ENCODE assay signal across 25 cellular contexts in genomic region chr15:90876512-90877170, GRCh38. TPM values are rescaled to one million over a fixed set of nuclear protein-coding genes. Genes with fewer than 3 reads are reported as not detected.
DNase-seq lines count a peak whose midpoint lies in the region; ATAC-seq and TF ChIP-seq lines count a peak whose summit lies in the region.
"Had no signal": no experiment of that assay in that cellular context is flagged by ENCODE, and none has a peak within 500 bp of the region (broad histone marks: within the 10 kb centered on the region; RNA-seq: fewer than 3 reads in every experiment).

No MANE protein-coding gene starts in this region.

- POLR2A ChIA-PET in activated CD8-positive, alpha-beta T cell treated with anti-CD3 and anti-CD28 coated beads for 36 hours (lab: Charles Lee), result no interaction called here

- no peaks in the 10 kb centered on the region for H3K27me3 ChIP-seq in dorsolateral prefrontal cortex
- H3K27me3 ChIP-seq: esophagus muscularis mucosa, foreskin keratinocyte had no signal

- no peak for TF ChIP-seq CTCF in activated CD8-positive, alpha-beta T cell treated with anti-CD3 and anti-CD28 coated beads for 36 hours (IDR thresholded peaks at IDR 0.05)
- TF ChIP-seq CTCF in dorsolateral prefrontal cortex (IDR thresholded peaks at IDR 0.05 in 54 of 56, conservative IDR thresholded peaks at IDR 0.05 in 2 of 56; ENCODE audit: low read depth in 1 of 56, partially characterized antibody in 56 of 56), result no peak

- H3K27ac ChIP-seq in dorsolateral prefrontal cortex, result peak overlapping the region in 49 of 59 donors; percentile 1 to 97 (median 64)
- H3K27ac ChIP-seq: esophagus muscularis mucosa, foreskin keratinocyte, PC-9 had no signal

- DNase-seq in activated naive CD8-positive, alpha-beta T cell treated with anti-CD3 and anti-CD28 coated beads for 36 hours, result no peak
- no peak for DNase-seq in activated CD8-positive, alpha-beta T cell treated with anti-CD3 and anti-CD28 coated beads for 36 hours
- DNase-seq in dorsolateral prefrontal cortex (no peak), NCI-H526 (lab: John Stamatoyannopoulos, UW) (no peak), SHP77 treated with DMSO at 0.1 percent for 48 hours (lab: John Stamatoyannopoulos, UW) (no peak)
- DNase-seq in stimulated activated naive CD8-positive, alpha-beta T cell treated with anti-CD3 and anti-CD28 coated beads, Interleukin-15, Interleukin-2, amounts not matched to agents 100 U/mL and 50 U/mL, for 24 hours, result no peak
- DNase-seq: activated CD8-positive, alpha-beta memory T cell treated with anti-CD3 and anti-CD28 coated beads, Interleukin-2, amount 50 U/mL, for 48 hours; activated gamma-delta T cell treated with Interleukin-2 at 50 U/mL for 16 hours; C1 segment of cervical spinal cord; DMS79 treated with DMSO at 0.1 percent for 48 hours; foreskin keratinocyte; GF-D8; IMR-90; NCI-H1092; NCI-H187; NCI-H526 treated with DMSO at 0.1 percent for 48 hours; PC-9; SIG-M5; stimulated activated CD4-positive, alpha-beta T cell treated with anti-CD3 and anti-CD28 coated beads, Interleukin-2, amount 100 ng/mL, for 48 hours; substantia nigra had no signal

- no peaks in the 10 kb centered on the region for H3K9me3 Mint-ChIP-seq in activated naive CD8-positive, alpha-beta T cell (ENCODE audit: low read depth)
- no peaks in the 10 kb centered on the region for H3K9me3 Mint-ChIP-seq in activated naive CD8-positive, alpha-beta T cell treated with anti-CD3 and anti-CD28 coated beads for 36 hours
- no peaks in the 10 kb centered on the region for H3K9me3 Mint-ChIP-seq in activated CD8-positive, alpha-beta T cell treated with anti-CD3 and anti-CD28 coated beads for 36 hours

- CTCF ChIA-PET in activated CD8-positive, alpha-beta T cell treated with anti-CD3 and anti-CD28 coated beads for 36 hours (lab: Charles Lee), result interaction anchor here (0.7 kb wide), 1 partner anchor 9 kb away, joined by 3 read pairs; no protein-coding TSS in a partner anchor

- H3K4me1 Mint-ChIP-seq in activated naive CD8-positive, alpha-beta T cell (ENCODE audit: low read depth), result peaks cover 21% of the 10 kb centered on the region
- H3K4me1 Mint-ChIP-seq in activated naive CD8-positive, alpha-beta T cell treated with anti-CD3 and anti-CD28 coated beads for 36 hours, result peaks cover 22% of the 10 kb centered on the region
- peaks cover 26% of the 10 kb centered on the region for H3K4me1 Mint-ChIP-seq in activated CD8-positive, alpha-beta T cell treated with anti-CD3 and anti-CD28 coated beads for 36 hours (ENCODE audit: low read depth)

- intact Hi-C loops in activated CD8-positive, alpha-beta T cell treated with anti-CD3 and anti-CD28 coated beads for 36 hours (cut with micrococcal nuclease), result no loop called here
- intact Hi-C loops in dorsolateral prefrontal cortex (cut with DNase I), result loop anchor here in 1 of 2 donors (5.0 kb wide), 1 partner anchor 559 kb away; no protein-coding TSS in a partner anchor

- H3K27me3 Mint-ChIP-seq in activated naive CD8-positive, alpha-beta T cell, result no peaks in the 10 kb centered on the region
- H3K27me3 Mint-ChIP-seq in activated naive CD8-positive, alpha-beta T cell treated with anti-CD3 and anti-CD28 coated beads for 36 hours, result no peaks in the 10 kb centered on the region
- H3K27me3 Mint-ChIP-seq in activated CD8-positive, alpha-beta T cell treated with anti-CD3 and anti-CD28 coated beads for 36 hours, result no peaks in the 10 kb centered on the region

- ATAC-seq in activated CD8-positive, alpha-beta T cell treated with anti-CD3 and anti-CD28 coated beads for 36 hours, result no peak
- ATAC-seq in stimulated activated naive CD8-positive, alpha-beta T cell treated with anti-CD3 and anti-CD28 coated beads, Interleukin-15, Interleukin-2, amounts not matched to agents 100 U/mL and 50 U/mL, for 24 hours, result no peak
- ATAC-seq: foreskin keratinocyte, right cardiac atrium had no signal

- H3K4me3 Mint-ChIP-seq in activated naive CD8-positive, alpha-beta T cell, result no peak overlapping the region
- H3K4me3 Mint-ChIP-seq in activated naive CD8-positive, alpha-beta T cell treated with anti-CD3 and anti-CD28 coated beads for 36 hours, result no peak overlapping the region
- no peak overlapping the region for H3K4me3 Mint-ChIP-seq in activated CD8-positive, alpha-beta T cell treated with anti-CD3 and anti-CD28 coated beads for 36 hours

- H3K27ac Mint-ChIP-seq in activated naive CD8-positive, alpha-beta T cell, result peak overlapping the region; percentile 16
- no peak overlapping the region for H3K27ac Mint-ChIP-seq in activated naive CD8-positive, alpha-beta T cell treated with anti-CD3 and anti-CD28 coated beads for 36 hours
- peak overlapping the region; percentile 57 for H3K27ac Mint-ChIP-seq in activated CD8-positive, alpha-beta T cell treated with anti-CD3 and anti-CD28 coated beads for 36 hours

- H3K4me3 ChIP-seq in dorsolateral prefrontal cortex, result no peak overlapping the region
- H3K4me3 ChIP-seq: esophagus muscularis mucosa, HAP-1, lung, PC-9 had no signal

- H3K36me3 Mint-ChIP-seq in activated naive CD8-positive, alpha-beta T cell, result peaks cover 2% of the 10 kb centered on the region
- H3K36me3 Mint-ChIP-seq in activated naive CD8-positive, alpha-beta T cell treated with anti-CD3 and anti-CD28 coated beads for 36 hours, result peaks cover 24% of the 10 kb centered on the region
- peaks cover 54% of the 10 kb centered on the region for H3K36me3 Mint-ChIP-seq in activated CD8-positive, alpha-beta T cell treated with anti-CD3 and anti-CD28 coated beads for 36 hours (ENCODE audit: low read depth)

RNA-seq across cellular contexts. Expression of gene FES, which starts 7.7 kb away (rescaled TPM):
- total RNA-seq in activated naive CD8-positive, alpha-beta T cell treated with anti-CD3 and anti-CD28 coated beads for 36 hours, result 1 to 10 TPM; 2.1 to 2.5 TPM
- total RNA-seq in activated CD8-positive, alpha-beta T cell treated with anti-CD3 and anti-CD28 coated beads for 36 hours, result 1 to 10 TPM; 4.1 to 4.6 TPM
- total RNA-seq in dorsolateral prefrontal cortex, result 10 to 100 TPM in 95 of 120 experiments, 1 to 10 TPM in 25; 5.3 to 39.5 (median 13.8) TPM

RNA-seq across cellular contexts. Expression of gene FURIN, which starts 8.3 kb away (rescaled TPM):
- 10 to 100 TPM; 76.9 to 83.7 TPM for total RNA-seq in activated naive CD8-positive, alpha-beta T cell treated with anti-CD3 and anti-CD28 coated beads for 36 hours
- total RNA-seq in activated CD8-positive, alpha-beta T cell treated with anti-CD3 and anti-CD28 coated beads for 36 hours, result 100 to 1,000 TPM; 111 to 117 TPM
- total RNA-seq in dorsolateral prefrontal cortex, result 10 to 100 TPM; 28.0 to 73.1 (median 40.8) TPM

RNA-seq across cellular contexts. Expression of gene MAN2A2, which starts 26.5 kb away (rescaled TPM):
- total RNA-seq in activated naive CD8-positive, alpha-beta T cell treated with anti-CD3 and anti-CD28 coated beads for 36 hours, result 10 to 100 TPM; 69.1 to 74.1 TPM
- 10 to 100 TPM; 85.0 to 87.7 TPM for total RNA-seq in activated CD8-positive, alpha-beta T cell treated with anti-CD3 and anti-CD28 coated beads for 36 hours
- total RNA-seq in dorsolateral prefrontal cortex, result 100 to 1,000 TPM; 152 to 468 (median 226) TPM

RNA-seq across cellular contexts. Expression of gene HDDC3, which starts 55.7 kb away (rescaled TPM):
- 10 to 100 TPM; 38.4 to 44.3 TPM for total RNA-seq in activated naive CD8-positive, alpha-beta T cell treated with anti-CD3 and anti-CD28 coated beads for 36 hours
- total RNA-seq in activated CD8-positive, alpha-beta T cell treated with anti-CD3 and anti-CD28 coated beads for 36 hours, result 10 to 100 TPM; 34.2 to 35.6 TPM
- total RNA-seq in dorsolateral prefrontal cortex, result 10 to 100 TPM in 119 of 120 experiments, 1 to 10 TPM in 1; 8.6 to 40.8 (median 20.2) TPM

RNA-seq across cellular contexts. Expression of gene UNC45A, which starts 58.4 kb away (rescaled TPM):
- 10 to 100 TPM; 62.7 to 65.5 TPM for total RNA-seq in activated naive CD8-positive, alpha-beta T cell treated with anti-CD3 and anti-CD28 coated beads for 36 hours
- total RNA-seq in activated CD8-positive, alpha-beta T cell treated with anti-CD3 and anti-CD28 coated beads for 36 hours, result 10 to 100 TPM; 65.0 to 66.8 TPM
- 10 to 100 TPM; 35.1 to 68.4 (median 47.2) TPM for total RNA-seq in dorsolateral prefrontal cortex
